In the genomic region with DNA sequence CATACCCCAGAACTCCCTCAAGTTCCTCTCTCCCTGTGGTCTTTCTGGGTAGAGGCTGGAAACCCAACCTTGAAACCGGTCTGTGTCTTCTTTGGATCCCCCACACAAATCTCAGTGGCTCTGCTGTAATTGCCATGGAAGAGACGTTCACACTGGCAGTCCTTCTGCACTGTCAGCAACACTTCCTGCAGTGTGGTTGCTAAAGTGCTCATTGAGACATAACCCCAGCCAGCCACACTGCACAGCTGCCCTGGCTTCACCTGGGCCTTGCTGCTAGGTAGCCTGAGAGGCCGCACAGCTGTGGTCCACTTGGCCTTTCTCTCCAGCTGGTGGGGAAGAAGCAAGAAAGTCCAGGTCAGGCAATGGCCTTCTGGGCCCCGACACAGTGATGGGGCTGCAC, we compare ENCODE assay signal across 18 cellular contexts. TPM values are rescaled to one million over a fixed set of nuclear protein-coding genes. Genes with fewer than 3 reads are reported as not detected.
A peak's percentile ranks its signal among the peaks of the same experiment; 100 is the strongest.
DNase-seq lines count a peak whose midpoint lies in the region; ATAC-seq and TF ChIP-seq lines count a peak whose summit lies in the region.
"Had no signal": no experiment of that assay in that cellular context is flagged by ENCODE, and none has a peak within 500 bp of the region (broad histone marks: within the 10 kb centered on the region; RNA-seq: fewer than 3 reads in every experiment).

No MANE protein-coding gene starts in this region.

- POLR2A ChIA-PET in activated CD8-positive, alpha-beta T cell treated with anti-CD3 and anti-CD28 coated beads, Interleukin-2, amount 10 ng/mL, durations not matched to agents 7 days and 5 days (lab: Charles Lee), result no interaction called here
- POLR2A ChIA-PET in CD4-positive, alpha-beta T cell (lab: Charles Lee), result no interaction called here

- H3K27me3 ChIP-seq in Loucy (ENCODE audit: insufficient read depth, low read length, poor library complexity, severe bottlenecking) (no peaks in the 10 kb centered on the region), spleen (replicated peaks in 1 of 7) (no peaks in the 10 kb centered on the region)
- no peaks in the 10 kb centered on the region for H3K27me3 ChIP-seq in CD4-positive, alpha-beta T cell (ENCODE audit: control insufficient read depth, insufficient read depth, low read length)

- peaks cover 41% of the 10 kb centered on the region for H3K4me1 Mint-ChIP-seq in activated T-cell treated with anti-CD3 and anti-CD28 coated beads, Interleukin-2, amount 50 U/mL, for 4 hours (ENCODE audit: low read depth)
- H3K4me1 Mint-ChIP-seq in activated CD8-positive, alpha-beta T cell treated with anti-CD3 and anti-CD28 coated beads, Interleukin-2, amount 10 ng/mL, durations not matched to agents 7 days and 5 days (ENCODE audit: low read depth), result peaks cover 65% of the 10 kb centered on the region
- peaks cover 4% of the 10 kb centered on the region for H3K4me1 Mint-ChIP-seq in CD4-positive, alpha-beta T cell (ENCODE audit: low read depth)

- no peaks in the 10 kb centered on the region for H3F3A ChIP-seq in Loucy (ENCODE audit: low read depth)

- no peaks in the 10 kb centered on the region for H3K9me2 ChIP-seq in Loucy (replicated peaks; ENCODE audit: low read depth, low read length)

- H3K27me3 Mint-ChIP-seq in activated T-cell treated with anti-CD3 and anti-CD28 coated beads, Interleukin-2, amount 50 U/mL, for 4 hours (ENCODE audit: low read depth), result no peaks in the 10 kb centered on the region
- H3K27me3 Mint-ChIP-seq in activated CD8-positive, alpha-beta T cell treated with anti-CD3 and anti-CD28 coated beads, Interleukin-2, amount 10 ng/mL, durations not matched to agents 7 days and 5 days (ENCODE audit: low read depth), result no peaks in the 10 kb centered on the region
- H3K27me3 Mint-ChIP-seq in CD4-positive, alpha-beta T cell, result peaks cover 12% of the 10 kb centered on the region

- H3K36me3 Mint-ChIP-seq in activated T-cell treated with anti-CD3 and anti-CD28 coated beads, Interleukin-2, amount 50 U/mL, for 4 hours (ENCODE audit: insufficient read depth), result no peaks in the 10 kb centered on the region
- H3K36me3 Mint-ChIP-seq in activated CD8-positive, alpha-beta T cell treated with anti-CD3 and anti-CD28 coated beads, Interleukin-2, amount 10 ng/mL, durations not matched to agents 7 days and 5 days (ENCODE audit: low read depth), result peaks cover 7% of the 10 kb centered on the region
- H3K36me3 Mint-ChIP-seq in CD4-positive, alpha-beta T cell (ENCODE audit: low read depth), result no peaks in the 10 kb centered on the region

- no peaks in the 10 kb centered on the region for H3K36me3 ChIP-seq in Loucy (ENCODE audit: insufficient read depth, low read length)
- H3K36me3 ChIP-seq in spleen, result no peaks in the 10 kb centered on the region
- H3K36me3 ChIP-seq: thoracic aorta had no signal

- peak overlapping the region; percentile 26 for H3K4me2 ChIP-seq in Loucy (ENCODE audit: low read depth, low read length, poor library complexity, severe bottlenecking)

- DNase-seq in activated T-cell treated with anti-CD3 and anti-CD28 coated beads, Interleukin-2, amount 50 U/mL, for 4 hours, result no peak
- DNase-seq in activated T-cell treated with anti-CD3 and anti-CD28 coated beads for 4 hours, result no peak
- no peak for DNase-seq in activated CD8-positive, alpha-beta T cell treated with anti-CD3 and anti-CD28 coated beads, Interleukin-2, amount 10 ng/mL, durations not matched to agents 7 days and 5 days
- DNase-seq in spleen, result no peak
- no peak for DNase-seq in GOT3 (lab: John Stamatoyannopoulos, UW)
- DNase-seq in CD4-positive, alpha-beta T cell, result no peak
- DNase-seq: ACHN; activated CD4-positive, CD25-positive, alpha-beta regulatory T cell; caudate nucleus; foreskin melanocyte; mammary epithelial cell; NCI-H1105; NCI-H2171 treated with DMSO at 0.1 percent for 48 hours had no signal

- H3K9ac ChIP-seq in Loucy (ENCODE audit: low read depth, low read length, poor library complexity, severe bottlenecking), result peak overlapping the region; percentile 44

- CTCF ChIA-PET in activated CD8-positive, alpha-beta T cell treated with anti-CD3 and anti-CD28 coated beads, Interleukin-2, amount 10 ng/mL, durations not matched to agents 7 days and 5 days (lab: Charles Lee), result interaction anchor here (1.7 to 9.9 kb wide), 11 partner anchors 8 to 164 kb away, joined by 6 to 90 read pairs (median 13); a partner anchor contains a TSS
- CTCF ChIA-PET in CD4-positive, alpha-beta T cell (lab: Charles Lee), result interaction anchor here (2.2 kb wide), 1 partner anchor 103 kb away, joined by 10 read pairs; no protein-coding TSS in a partner anchor

- peak overlapping the region in 5 of 8 donors; percentile 14 to 77 (median 61) for H3K27ac ChIP-seq in spleen
- no peak overlapping the region for H3K27ac ChIP-seq in CD4-positive, alpha-beta T cell (ENCODE audit: low read depth, low read length)
- H3K27ac ChIP-seq: thoracic aorta had no signal

- no peaks in the 10 kb centered on the region for H3K9me3 Mint-ChIP-seq in activated T-cell treated with anti-CD3 and anti-CD28 coated beads, Interleukin-2, amount 50 U/mL, for 4 hours
- no peaks in the 10 kb centered on the region for H3K9me3 Mint-ChIP-seq in activated CD8-positive, alpha-beta T cell treated with anti-CD3 and anti-CD28 coated beads, Interleukin-2, amount 10 ng/mL, durations not matched to agents 7 days and 5 days (ENCODE audit: insufficient read depth)
- H3K9me3 Mint-ChIP-seq in CD4-positive, alpha-beta T cell, result no peaks in the 10 kb centered on the region

- TF ChIP-seq POLR2A in spleen (IDR thresholded peaks at IDR 0.05), result no peak

- peak overlapping the region; percentile 70 for H3K4me3 Mint-ChIP-seq in activated T-cell treated with anti-CD3 and anti-CD28 coated beads, Interleukin-2, amount 50 U/mL, for 4 hours
- H3K4me3 Mint-ChIP-seq in activated CD8-positive, alpha-beta T cell treated with anti-CD3 and anti-CD28 coated beads, Interleukin-2, amount 10 ng/mL, durations not matched to agents 7 days and 5 days, result peak overlapping the region; percentile 72
- no peak overlapping the region for H3K4me3 Mint-ChIP-seq in CD4-positive, alpha-beta T cell

- TF ChIP-seq CTCF in Loucy (conservative IDR thresholded peaks at IDR 0.05; ENCODE audit: low read length) (no peak), spleen (IDR thresholded peaks at IDR 0.05 in 8 of 11, conservative IDR thresholded peaks at IDR 0.05 in 3 of 11) (no peak)
- no peak for TF ChIP-seq CTCF in CD4-positive, alpha-beta T cell (IDR thresholded peaks at IDR 0.05)

- H3K4me3 ChIP-seq in Loucy (ENCODE audit: low read length, poor library complexity, severe bottlenecking), result no peak overlapping the region
- H3K4me3 ChIP-seq in spleen, result peak overlapping the region in 1 of 8 donors; percentile 34
- H3K4me3 ChIP-seq: thoracic aorta had no signal

- H3K9me3 ChIP-seq in Loucy (ENCODE audit: insufficient read depth, low read depth, low read length) (no peaks in the 10 kb centered on the region), spleen (no peaks in the 10 kb centered on the region)
- no peaks in the 10 kb centered on the region for H3K9me3 ChIP-seq in CD4-positive, alpha-beta T cell (ENCODE audit: control insufficient read depth, low read length)
- H3K9me3 ChIP-seq: thoracic aorta had no signal

- no peak for ATAC-seq in activated T-cell treated with anti-CD3 and anti-CD28 coated beads, Interleukin-2, amount 50 U/mL, for 4 hours
- ATAC-seq in activated CD8-positive, alpha-beta T cell treated with anti-CD3 and anti-CD28 coated beads, Interleukin-2, amount 10 ng/mL, durations not matched to agents 7 days and 5 days, result peak; percentile 59
- no peak for ATAC-seq in HG03571 (IDR thresholded peaks at IDR 0.05; ENCODE audit: unreplicated experiment)
- ATAC-seq in CD4-positive, alpha-beta T cell (ENCODE audit: poor library complexity), result no peak

- H3K4me1 ChIP-seq in Loucy (ENCODE audit: insufficient read depth, low read length, poor library complexity, severe bottlenecking) (peaks cover 47% of the 10 kb centered on the region), spleen (peaks cover 0 to 41% (median 31%) of the 10 kb centered on the region in 6 donors)

- intact Hi-C loops in spleen (cut with DNase I; ENCODE audit: low total_unique reads), result loop anchor here (5.0 kb wide), 1 partner anchor 75 kb away; no protein-coding TSS in a partner anchor
- intact Hi-C loops in CD4-positive, alpha-beta T cell (cut with DNase I, micrococcal nuclease), result no loop called here

- no peaks in the 10 kb centered on the region for H3K79me2 ChIP-seq in Loucy (ENCODE audit: insufficient read depth, low read length)

- H2AFZ ChIP-seq in Loucy (ENCODE audit: low read length), result no peak overlapping the region

- H3K27ac Mint-ChIP-seq in activated CD8-positive, alpha-beta T cell treated with anti-CD3 and anti-CD28 coated beads, Interleukin-2, amount 10 ng/mL, durations not matched to agents 7 days and 5 days, result peak overlapping the region; percentile 93
- H3K27ac Mint-ChIP-seq in CD4-positive, alpha-beta T cell, result no peak overlapping the region

- H4K20me1 ChIP-seq in Loucy (ENCODE audit: insufficient read depth, low read length, poor library complexity, severe bottlenecking), result no peaks in the 10 kb centered on the region

- 36 to 64% (median 44%) methylated on average over 4 of the region's 4 CpGs for WGBS in spleen, 5 donors

RNA-seq across cellular contexts. Expression of a gene that starts 2.4 kb away (rescaled TPM):
- 100 to 1,000 TPM in 1 of 3 donors, 10 to 100 TPM in 2; 34.7 to 116 (median 58.8) TPM for total RNA-seq in activated T-cell treated with anti-CD3 and anti-CD28 coated beads, Interleukin-2, amount 50 U/mL, for 4 hours
- total RNA-seq in activated CD8-positive, alpha-beta T cell treated with anti-CD3 and anti-CD28 coated beads, Interleukin-2, amount 10 ng/mL, durations not matched to agents 7 days and 5 days, result 1 to 10 TPM; 9.0 to 9.9 TPM
- total RNA-seq in spleen, result 10 to 100 TPM in 5 of 7 donors, 1 to 10 TPM in 2; 4.7 to 29.4 (median 11.6) TPM
- polyA plus RNA-seq in spleen, result 1 to 10 TPM; 2.8 to 8.5 (median 3.3) TPM
- 1 to 10 TPM in 1 of 2 experiments, under 1 TPM in 1; 0.56 to 1.2 TPM for total RNA-seq in CD4-positive, alpha-beta T cell
- total RNA-seq: HT1080, mammary epithelial cell, osteocyte had no signal
- polyA plus RNA-seq: mammary epithelial cell had no signal

RNA-seq across cellular contexts. Expression of a gene that starts 26.9 kb away (rescaled TPM):
- total RNA-seq in activated T-cell treated with anti-CD3 and anti-CD28 coated beads, Interleukin-2, amount 50 U/mL, for 4 hours, result 1,000 to 10,000 TPM; 1,078 to 3,056 (median 1,179) TPM
- 100 to 1,000 TPM; 354 to 368 TPM for total RNA-seq in activated CD8-positive, alpha-beta T cell treated with anti-CD3 and anti-CD28 coated beads, Interleukin-2, amount 10 ng/mL, durations not matched to agents 7 days and 5 days
- 10 to 100 TPM in 6 of 7 donors, 1 to 10 TPM in 1; 9.8 to 25.4 (median 17.9) TPM for total RNA-seq in spleen
- 10 to 100 TPM in 1 of 3 donors, 1 to 10 TPM in 2; 6.3 to 14.4 (median 9.4) TPM for polyA plus RNA-seq in spleen
- 1 to 10 TPM; 2.4 to 2.9 TPM for total RNA-seq in CD4-positive, alpha-beta T cell
- total RNA-seq: HT1080, mammary epithelial cell, osteocyte had no signal
- polyA plus RNA-seq: mammary epithelial cell had no signal

RNA-seq across cellular contexts. Expression of a gene that starts 31.0 kb away (rescaled TPM):
- total RNA-seq in activated T-cell treated with anti-CD3 and anti-CD28 coated beads, Interleukin-2, amount 50 U/mL, for 4 hours, result not detected
- total RNA-seq in activated CD8-positive, alpha-beta T cell treated with anti-CD3 and anti-CD28 coated beads, Interleukin-2, amount 10 ng/mL, durations not matched to agents 7 days and 5 days, result under 1 TPM; 0.32 to 0.47 TPM
- total RNA-seq in spleen, result 10 to 100 TPM in 2 of 7 donors, 1 to 10 TPM in 5; 1.9 to 53.1 (median 6.7) TPM
- 1 to 10 TPM in 2 of 3 donors, under 1 TPM in 1; 0.74 to 2.3 (median 1.1) TPM for polyA plus RNA-seq in spleen
- not detected for total RNA-seq in CD4-positive, alpha-beta T cell
- total RNA-seq: HT1080, mammary epithelial cell, osteocyte had no signal
- polyA plus RNA-seq: mammary epithelial cell had no signal

Comparison
In these comparisons a context has a peak if more than half of its experiments do, and no peak if none do; other contexts are left out.
1. RNA of a gene that starts 26.9 kb away (total RNA-seq): 1,078 to 3,056 TPM in activated T-cell treated with anti-CD3 and anti-CD28 coated beads, Interleukin-2, amount 50 U/mL, for 4 hours and 354 to 368 TPM in activated CD8-positive, alpha-beta T cell treated with anti-CD3 and anti-CD28 coated beads, Interleukin-2, amount 10 ng/mL, durations not matched to agents 7 days and 5 days; 9.8 to 25.4 TPM in spleen and 2.4 to 2.9 TPM in CD4-positive, alpha-beta T cell; every median in the first group is over 10 times any median in the second.